14 cellular contexts compared by ENCODE assay signal in genomic region chr20:36469973-36470372, GRCh38.
A peak's percentile ranks its signal among the peaks of the same experiment; 100 is the strongest.
DNase-seq lines count a peak whose midpoint lies in the region; ATAC-seq and TF ChIP-seq lines count a peak whose summit lies in the region.
"Had no signal": no experiment of that assay in that cellular context is flagged by ENCODE, and none has a peak within 500 bp of the region (broad histone marks: within the 10 kb centered on the region; RNA-seq: fewer than 3 reads in every experiment).

No MANE protein-coding gene starts in this region.

- peak overlapping the region; percentile 80 for H3K27ac ChIP-seq in DOHH2 (ENCODE audit: low read depth, low read length)
- peak overlapping the region; percentile 23 for H3K27ac ChIP-seq in angular gyrus (ENCODE audit: low read depth, low read length)
- peak overlapping the region; percentile 80 for H3K27ac ChIP-seq in lower lobe of right lung
- no peak overlapping the region for H3K27ac ChIP-seq in CD8-positive, alpha-beta T cell (ENCODE audit: low read depth, low read length)
- H3K27ac ChIP-seq: C4-2B had no signal

- peaks cover 4% of the 10 kb centered on the region for H3K36me3 Mint-ChIP-seq in stimulated activated memory B cell treated with anti-CD40 and anti-IgM and Interleukin-4, amounts not matched to agents 10 μg/mL and 1 μg/mL and 100 μg/mL, for 72 hours
- H3K36me3 Mint-ChIP-seq in CD8-positive, alpha-beta T cell = peaks cover 11% of the 10 kb centered on the region
- no peaks in the 10 kb centered on the region for H3K36me3 Mint-ChIP-seq in activated CD8-positive, alpha-beta T cell treated with anti-CD3 and anti-CD28 coated beads, Interleukin-2, amount 10 ng/mL, durations not matched to agents 7 days and 5 days (ENCODE audit: low read depth)

- H3K36me3 ChIP-seq in DOHH2 (ENCODE audit: control insufficient read depth, low read length) = peaks cover 3% of the 10 kb centered on the region; the same call in 1 of the 2 replicates
- H3K36me3 ChIP-seq in lower lobe of right lung = no peaks in the 10 kb centered on the region
- H3K36me3 ChIP-seq in CD8-positive, alpha-beta T cell (ENCODE audit: insufficient read depth, low read length) = no peaks in the 10 kb centered on the region

- no peak for DNase-seq in lower lobe of right lung
- no peak for DNase-seq in CD8-positive, alpha-beta T cell
- no peak for DNase-seq in activated CD8-positive, alpha-beta T cell treated with anti-CD3 and anti-CD28 coated beads, Interleukin-2, amount 10 ng/mL, durations not matched to agents 7 days and 5 days
- no peak for DNase-seq in NOMO-1 (lab: John Stamatoyannopoulos, UW; ENCODE audit: unreplicated experiment in 2 of 2)
- DNase-seq: activated CD4-positive, alpha-beta T cell treated with anti-CD3 and anti-CD28 coated beads for 36 hours; activated T-cell treated with anti-CD3 and anti-CD28 coated beads, Interleukin-2, amount 50 U/mL, for 48 hours; NCI-H1092; NCI-H510A had no signal

- H3K9me3 ChIP-seq in DOHH2 (ENCODE audit: control insufficient read depth, insufficient read depth, low read length) = no peaks in the 10 kb centered on the region
- H3K9me3 ChIP-seq in lower lobe of right lung = no peaks in the 10 kb centered on the region
- no peaks in the 10 kb centered on the region for H3K9me3 ChIP-seq in CD8-positive, alpha-beta T cell (ENCODE audit: low read length)

- H3K4me3 Mint-ChIP-seq in stimulated activated memory B cell treated with anti-CD40 and anti-IgM and Interleukin-4, amounts not matched to agents 10 μg/mL and 1 μg/mL and 100 μg/mL, for 72 hours = peak overlapping the region; percentile 30
- H3K4me3 Mint-ChIP-seq in CD8-positive, alpha-beta T cell = no peak overlapping the region
- H3K4me3 Mint-ChIP-seq in activated CD8-positive, alpha-beta T cell treated with anti-CD3 and anti-CD28 coated beads, Interleukin-2, amount 10 ng/mL, durations not matched to agents 7 days and 5 days = no peak overlapping the region
- H3K4me3 Mint-ChIP-seq: activated CD4-positive, alpha-beta T cell treated with anti-CD3 and anti-CD28 coated beads for 36 hours; T-helper 1 cell treated with Interleukin-12 subunit alpha and Interleukin-12 subunit beta and Interleukin-4 antibody, amounts not matched to agents 30 μg/mL and 1 μg/mL, for 36 hours had no signal

- H3K4me1 ChIP-seq in DOHH2 (ENCODE audit: control insufficient read depth, low read length) (peaks cover 88% of the 10 kb centered on the region), lower lobe of right lung (peaks cover 98% of the 10 kb centered on the region)
- H3K4me1 ChIP-seq in CD8-positive, alpha-beta T cell (ENCODE audit: insufficient read depth, low read length) = peaks cover 57% of the 10 kb centered on the region

- H3F3A ChIP-seq in DOHH2 (ENCODE audit: control insufficient read depth, insufficient read depth) = peaks cover 18% of the 10 kb centered on the region

- CTCF ChIA-PET in CD8-positive, alpha-beta T cell (lab: Charles Lee) = no interaction called here
- CTCF ChIA-PET in activated CD8-positive, alpha-beta T cell treated with anti-CD3 and anti-CD28 coated beads, Interleukin-2, amount 10 ng/mL, durations not matched to agents 7 days and 5 days (lab: Charles Lee) = no interaction called here

- TF ChIP-seq CTCF in DOHH2 (IDR thresholded peaks at IDR 0.05; ENCODE audit: low read depth, low read length, poor library complexity, severe bottlenecking) (no peak), lower lobe of right lung (IDR thresholded peaks at IDR 0.05) (no peak)
- TF ChIP-seq CTCF in CD8-positive, alpha-beta T cell (IDR thresholded peaks at IDR 0.05) = no peak

- peaks cover 83% of the 10 kb centered on the region for H3K79me2 ChIP-seq in DOHH2 (ENCODE audit: control insufficient read depth, low read length)

- H3K27me3 Mint-ChIP-seq in stimulated activated memory B cell treated with anti-CD40 and anti-IgM and Interleukin-4, amounts not matched to agents 10 μg/mL and 1 μg/mL and 100 μg/mL, for 72 hours = no peaks in the 10 kb centered on the region
- no peaks in the 10 kb centered on the region for H3K27me3 Mint-ChIP-seq in CD8-positive, alpha-beta T cell (ENCODE audit: low read depth)
- no peaks in the 10 kb centered on the region for H3K27me3 Mint-ChIP-seq in activated CD8-positive, alpha-beta T cell treated with anti-CD3 and anti-CD28 coated beads, Interleukin-2, amount 10 ng/mL, durations not matched to agents 7 days and 5 days (ENCODE audit: low read depth)
- H3K27me3 Mint-ChIP-seq: activated CD4-positive, alpha-beta T cell treated with anti-CD3 and anti-CD28 coated beads for 36 hours had no signal

- peaks cover 91% of the 10 kb centered on the region for H3K4me1 Mint-ChIP-seq in stimulated activated memory B cell treated with anti-CD40 and anti-IgM and Interleukin-4, amounts not matched to agents 10 μg/mL and 1 μg/mL and 100 μg/mL, for 72 hours
- peaks cover 74% of the 10 kb centered on the region for H3K4me1 Mint-ChIP-seq in CD8-positive, alpha-beta T cell (ENCODE audit: low read depth)
- peaks cover 61% of the 10 kb centered on the region for H3K4me1 Mint-ChIP-seq in activated CD8-positive, alpha-beta T cell treated with anti-CD3 and anti-CD28 coated beads, Interleukin-2, amount 10 ng/mL, durations not matched to agents 7 days and 5 days (ENCODE audit: low read depth)

- H3K4me3 ChIP-seq in DOHH2 (ENCODE audit: low read length) (peak overlapping the region; percentile 66), lower lobe of right lung (no peak overlapping the region)
- H3K4me3 ChIP-seq in CD8-positive, alpha-beta T cell (ENCODE audit: low read depth, low read length) = no peak overlapping the region

- H3K4me2 ChIP-seq in DOHH2 (ENCODE audit: low read length) = peak overlapping the region; percentile 85

- H3K9me2 ChIP-seq in DOHH2 (replicated peaks; ENCODE audit: control insufficient read depth, low read length) = no peaks in the 10 kb centered on the region

- no peak for ATAC-seq in lower lobe of right lung
- no peak for ATAC-seq in stimulated activated memory B cell treated with anti-CD40 and anti-IgM and Interleukin-4, amounts not matched to agents 10 μg/mL and 1 μg/mL and 100 μg/mL, for 72 hours
- no peak for ATAC-seq in CD8-positive, alpha-beta T cell
- no peak for ATAC-seq in HG02938 (IDR thresholded peaks at IDR 0.05; ENCODE audit: unreplicated experiment)
- ATAC-seq in activated CD8-positive, alpha-beta T cell treated with anti-CD3 and anti-CD28 coated beads, Interleukin-2, amount 10 ng/mL, durations not matched to agents 7 days and 5 days = no peak
- ATAC-seq: activated CD4-positive, alpha-beta T cell treated with anti-CD3 and anti-CD28 coated beads for 36 hours had no signal

- no peaks in the 10 kb centered on the region for H4K20me1 ChIP-seq in DOHH2 (ENCODE audit: control insufficient read depth, insufficient read depth, low read depth, low read length)

- H3K27ac Mint-ChIP-seq in stimulated activated memory B cell treated with anti-CD40 and anti-IgM and Interleukin-4, amounts not matched to agents 10 μg/mL and 1 μg/mL and 100 μg/mL, for 72 hours = peak overlapping the region; percentile 87
- H3K27ac Mint-ChIP-seq in CD8-positive, alpha-beta T cell = no peak overlapping the region
- H3K27ac Mint-ChIP-seq in activated CD8-positive, alpha-beta T cell treated with anti-CD3 and anti-CD28 coated beads, Interleukin-2, amount 10 ng/mL, durations not matched to agents 7 days and 5 days = no peak overlapping the region
- H3K27ac Mint-ChIP-seq: activated CD4-positive, alpha-beta T cell treated with anti-CD3 and anti-CD28 coated beads for 36 hours; T-helper 1 cell treated with Interleukin-12 subunit alpha and Interleukin-12 subunit beta and Interleukin-4 antibody, amounts not matched to agents 30 μg/mL and 1 μg/mL, for 36 hours had no signal

- intact Hi-C loops in lower lobe of right lung (cut with DNase I) = no loop called here
- intact Hi-C loops in CD8-positive, alpha-beta T cell (cut with DNase I, micrococcal nuclease) = loop anchor here in 1 of 2 experiments (10.0 kb wide), 1 partner anchor 805 kb away; the partner anchor contains the start of genes CPNE1 and RBM12

- no peaks in the 10 kb centered on the region for H3K9me3 Mint-ChIP-seq in stimulated activated memory B cell treated with anti-CD40 and anti-IgM and Interleukin-4, amounts not matched to agents 10 μg/mL and 1 μg/mL and 100 μg/mL, for 72 hours
- no peaks in the 10 kb centered on the region for H3K9me3 Mint-ChIP-seq in CD8-positive, alpha-beta T cell
- no peaks in the 10 kb centered on the region for H3K9me3 Mint-ChIP-seq in activated CD8-positive, alpha-beta T cell treated with anti-CD3 and anti-CD28 coated beads, Interleukin-2, amount 10 ng/mL, durations not matched to agents 7 days and 5 days (ENCODE audit: insufficient read depth)
- H3K9me3 Mint-ChIP-seq: T-helper 1 cell treated with Interleukin-12 subunit alpha and Interleukin-12 subunit beta and Interleukin-4 antibody, amounts not matched to agents 30 μg/mL and 1 μg/mL, for 36 hours had no signal

- POLR2A ChIA-PET in CD8-positive, alpha-beta T cell (lab: Charles Lee) = no interaction called here
- POLR2A ChIA-PET in activated CD8-positive, alpha-beta T cell treated with anti-CD3 and anti-CD28 coated beads, Interleukin-2, amount 10 ng/mL, durations not matched to agents 7 days and 5 days (lab: Charles Lee) = no interaction called here

- H3K27me3 ChIP-seq in DOHH2 (ENCODE audit: control insufficient read depth, low read length) = no peaks in the 10 kb centered on the region
- no peaks in the 10 kb centered on the region for H3K27me3 ChIP-seq in lower lobe of right lung (ENCODE audit: low read depth)
- no peaks in the 10 kb centered on the region for H3K27me3 ChIP-seq in CD8-positive, alpha-beta T cell (ENCODE audit: insufficient read depth, low read length)
